ENCODE assay signal across 8 cellular contexts in the genomic region with DNA sequence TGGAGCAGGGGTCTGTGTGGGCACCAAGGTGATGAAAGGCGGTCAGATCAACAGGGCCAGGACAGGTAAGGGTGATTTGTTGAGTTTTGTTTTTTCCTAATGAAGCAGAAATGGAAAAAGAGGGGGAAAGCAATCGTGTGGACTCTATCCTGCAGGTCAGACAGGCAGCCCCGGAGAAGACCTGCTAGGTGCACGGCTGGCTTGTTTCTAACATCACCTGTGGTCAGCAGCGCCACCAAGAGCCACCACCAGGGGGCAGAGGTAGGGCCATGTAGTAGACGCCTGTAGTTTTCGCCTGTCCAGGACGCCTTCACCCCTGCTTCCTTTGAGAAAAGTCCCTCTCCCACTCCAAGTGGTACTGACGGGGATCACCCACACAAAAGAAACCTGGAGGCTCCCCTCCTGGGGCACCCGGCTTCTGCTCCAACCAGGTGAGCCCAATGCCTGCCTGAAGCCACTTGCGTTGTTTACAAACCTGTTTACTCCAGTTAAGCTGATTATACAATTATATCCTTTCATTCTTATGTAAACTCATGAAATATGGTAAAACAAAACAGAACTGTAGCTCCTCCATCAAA. TPM values are rescaled to one million over a fixed set of nuclear protein-coding genes. Genes with fewer than 3 reads are reported as not detected.
DNase-seq lines count a peak whose midpoint lies in the region; ATAC-seq and TF ChIP-seq lines count a peak whose summit lies in the region.

No MANE protein-coding gene starts in this region.

- no peaks in the 10 kb centered on the region for H3K9me3 ChIP-seq in RWPE2 (ENCODE audit: severe bottlenecking)
- no peaks in the 10 kb centered on the region for H3K9me3 ChIP-seq in thoracic aorta

- H3K4me3 ChIP-seq in RWPE2 (ENCODE audit: severe bottlenecking), result no peak overlapping the region
- peak overlapping the region; percentile 49 for H3K4me3 ChIP-seq in thoracic aorta

- peak; percentile 83 for DNase-seq in GM10248 (ENCODE audit: extremely low spot score)
- DNase-seq in LHCN-M2 (ENCODE audit: low read depth), result peak; percentile 67
- peak; percentile 83 for DNase-seq in RWPE2 (ENCODE audit: low spot score)
- DNase-seq in activated gamma-delta T cell (lab: John Stamatoyannopoulos, UW), result peak; percentile 45
- DNase-seq in foreskin keratinocyte, result peak in 1 of 2 donors; percentile 42
- DNase-seq in omental fat pad (ENCODE audit: low spot score), result peak; percentile 100
- DNase-seq in thoracic aorta (ENCODE audit: low spot score), result peak; percentile 72

- H3K27me3 ChIP-seq in RWPE2 (ENCODE audit: insufficient read depth, poor library complexity, severe bottlenecking) (no peaks in the 10 kb centered on the region), foreskin keratinocyte (no peaks in the 10 kb centered on the region), thoracic aorta (replicated peaks; ENCODE audit: insufficient read depth) (no peaks in the 10 kb centered on the region)

- H3K36me3 ChIP-seq in RWPE2 (ENCODE audit: low read depth), result peaks cover 25% of the 10 kb centered on the region
- no peaks in the 10 kb centered on the region for H3K36me3 ChIP-seq in thoracic aorta

- TF ChIP-seq CTCF in GM10248 (IDR thresholded peaks at IDR 0.05; ENCODE audit: control extremely low read depth, extremely low read depth, low read depth, missing control alignments), result peak; percentile 96
- TF ChIP-seq CTCF in RWPE2 (IDR thresholded peaks at IDR 0.05; ENCODE audit: poor library complexity, severe bottlenecking), result peak; percentile 91
- peak; percentile 83 for TF ChIP-seq CTCF in foreskin keratinocyte (conservative IDR thresholded peaks at IDR 0.05)
- TF ChIP-seq CTCF in omental fat pad (IDR thresholded peaks at IDR 0.05), result peak in 2 of 3 donors; percentile 80 to 86
- peak; percentile 95 for TF ChIP-seq CTCF in thoracic aorta (IDR thresholded peaks at IDR 0.05)

- CTCF ChIA-PET in GM10248 (lab: Yijun Ruan, JAX), result interaction anchor here (0.6 to 3.0 kb wide), 33 partner anchors 8 to 226 kb away, joined by 3 to 23 read pairs (median 4); a partner anchor contains a TSS

- ATAC-seq in RWPE2 (ENCODE audit: low read depth) (peak; percentile 71), foreskin keratinocyte (peak; percentile 44), omental fat pad (ENCODE audit: low FRiP score) (peak; percentile 67), thoracic aorta (ENCODE audit: insufficient number of reproducible peaks, low FRiP score, low read depth) (no peak), HG02610 (IDR thresholded peaks at IDR 0.05; ENCODE audit: unreplicated experiment) (no peak)

- peaks cover 7% of the 10 kb centered on the region for H3K4me1 ChIP-seq in RWPE2 (ENCODE audit: insufficient read depth, poor library complexity, severe bottlenecking)
- H3K4me1 ChIP-seq in foreskin keratinocyte, result no peaks in the 10 kb centered on the region
- peaks cover 19 to 23% of the 10 kb centered on the region in 2 donors for H3K4me1 ChIP-seq in thoracic aorta (ENCODE audit: control insufficient read depth in 1 of 2, low read depth in 2 of 2)

- no peak overlapping the region for H3K27ac ChIP-seq in RWPE2 (ENCODE audit: poor library complexity, severe bottlenecking)
- no peak overlapping the region for H3K27ac ChIP-seq in foreskin keratinocyte
- no peak overlapping the region for H3K27ac ChIP-seq in thoracic aorta

- POLR2A ChIA-PET in GM10248 (lab: Yijun Ruan, JAX), result no interaction called here

RNA-seq across cellular contexts. Expression of a gene that starts 54.2 kb away (rescaled TPM):
- 23.1 and 27.0 TPM in 2 replicates for total RNA-seq in LHCN-M2 (2014; rRNA removed)
- polyA plus RNA-seq in LHCN-M2 (2012), result 56.1 TPM
- 36.9 and 53.3 TPM in 2 replicates for total RNA-seq in foreskin keratinocyte
- 20.2 and 24.2 TPM in 2 replicates for polyA plus RNA-seq in foreskin keratinocyte
- 100 to 1,000 TPM in 3 of 4 donors, 10 to 100 TPM in 1; 72.8 to 330 (median 113) TPM for total RNA-seq in omental fat pad
- total RNA-seq in thoracic aorta, result 100 to 1,000 TPM in 1 of 2 donors, 10 to 100 TPM in 1; 89.0 to 105 TPM

Comparison
In these comparisons a context has a peak if more than half of its experiments do, and no peak if none do; other contexts are left out.
1. ATAC-seq: peak in RWPE2 (single experiment), foreskin keratinocyte (single experiment) and omental fat pad (single experiment); none in thoracic aorta (single experiment) and HG02610 (single experiment).
2. Peak in every context shown above with its lines, with median percentiles within 50 percentile points of each other: CTCF ChIP-seq.